Comparison of ENCODE assay signal across 21 cellular contexts in genomic region chr6:20907486-20908071, GRCh38.
DNase-seq lines count a peak whose midpoint lies in the region; ATAC-seq, FAIRE-seq and TF ChIP-seq lines count a peak whose summit lies in the region.
"Had no signal": no experiment of that assay in that cellular context is flagged by ENCODE, and none has a peak within 500 bp of the region (broad histone marks: within the 10 kb centered on the region; RNA-seq: fewer than 3 reads in every experiment).

No MANE protein-coding gene starts in this region.

- in situ Hi-C loops in IMR-90 (cut with MboI; ENCODE audit: low sequenced_read_pairs), result no loop called here

- H4K20me1 ChIP-seq in DND-41 (ENCODE audit: insufficient read depth, low read length), result no peaks in the 10 kb centered on the region
- no peaks in the 10 kb centered on the region for H4K20me1 ChIP-seq in IMR-90 (ENCODE audit: insufficient read depth, low read length)
- no peaks in the 10 kb centered on the region for H4K20me1 ChIP-seq in H1 (replicated peaks in 1 of 2; ENCODE audit: control insufficient read depth in 1 of 2, insufficient read depth in 2 of 2, low read length in 2 of 2)

- H3K79me2 ChIP-seq in DND-41 (ENCODE audit: insufficient read depth, low read length) (no peaks in the 10 kb centered on the region), H1 (ENCODE audit: control insufficient read depth in 1 of 2, insufficient read depth in 2 of 2, low read length in 2 of 2) (no peaks in the 10 kb centered on the region), mesendoderm (ENCODE audit: control insufficient read depth, insufficient read depth, low read length) (no peaks in the 10 kb centered on the region)

- intact Hi-C loops in IMR-90 (cut with micrococcal nuclease), result no loop called here

- H3K9me1 ChIP-seq in IMR-90 (ENCODE audit: insufficient read depth, low read length), result no peaks in the 10 kb centered on the region

- H4K5ac ChIP-seq in IMR-90 (ENCODE audit: low read depth, low read length), result peak overlapping the region; percentile 82
- no peak overlapping the region for H4K5ac ChIP-seq in H1 (ENCODE audit: insufficient read length, low read depth, low read length)
- H4K5ac ChIP-seq in mesendoderm (ENCODE audit: low read length), result no peak overlapping the region

- H3K18ac ChIP-seq in IMR-90 (ENCODE audit: low read depth, low read length) (peak overlapping the region; percentile 78), H1 (ENCODE audit: extremely low read depth, low read length) (no peak overlapping the region), mesendoderm (ENCODE audit: low read length) (no peak overlapping the region)

- no peak overlapping the region for H3K4me3 ChIP-seq in DND-41 (ENCODE audit: low read depth in 1 of 2, low read length in 2 of 2)
- H3K4me3 ChIP-seq in IMR-90 (ENCODE audit: insufficient read depth, low read depth, low read length), result no peak overlapping the region
- no peak overlapping the region for H3K4me3 ChIP-seq in H1 (ENCODE audit: extremely low read depth in 1 of 4, insufficient read depth in 2 of 4, low read depth in 3 of 4, low read length in 4 of 4)
- H3K4me3 ChIP-seq in mesendoderm (ENCODE audit: low read length), result no peak overlapping the region
- H3K4me3 ChIP-seq: dorsolateral prefrontal cortex, skin epidermis, transverse colon had no signal

- no peak overlapping the region for H2AFZ ChIP-seq in DND-41 (ENCODE audit: low read depth, low read length)
- H2AFZ ChIP-seq in IMR-90 (replicated peaks; ENCODE audit: low read length, poor library complexity), result no peak overlapping the region
- H2AFZ ChIP-seq in H1 (ENCODE audit: low read length), result no peak overlapping the region

- ATAC-seq in DND-41 (ENCODE audit: insufficient read depth, low read depth) (no peak), IMR-90 (ENCODE audit: low read depth) (no peak)
- ATAC-seq: foreskin keratinocyte; stimulated activated naive CD8-positive, alpha-beta T cell treated with anti-CD3 and anti-CD28 coated beads, Interleukin-15, Interleukin-2, amounts not matched to agents 100 U/mL and 50 U/mL, for 24 hours had no signal

- no peak overlapping the region for H2BK12ac ChIP-seq in H1 (ENCODE audit: low read depth, low read length)

- H3K9ac ChIP-seq in DND-41 (ENCODE audit: low read depth, low read length) (no peak overlapping the region), IMR-90 (ENCODE audit: low read depth, low read length) (no peak overlapping the region), H1 (replicated peaks in 1 of 4; ENCODE audit: extremely low read depth in 1 of 4, low read depth in 3 of 4, low read length in 3 of 4) (no peak overlapping the region), mesendoderm (ENCODE audit: low read length) (no peak overlapping the region)
- H3K9ac ChIP-seq: SK-N-SH had no signal

- H2BK120ac ChIP-seq in IMR-90 (ENCODE audit: low read depth, low read length) (peak overlapping the region; percentile 17), H1 (replicated peaks; ENCODE audit: low read depth, low read length) (no peak overlapping the region), mesendoderm (ENCODE audit: low read depth, low read length) (no peak overlapping the region)

- TF ChIP-seq EP300 in H1 (IDR thresholded peaks at IDR 0.05; ENCODE audit: borderline replicate concordance in 1 of 2, low read depth in 2 of 2, low read length in 2 of 2), result no peak

- TF ChIP-seq POLR2A in IMR-90 (IDR thresholded peaks at IDR 0.05; ENCODE audit: low read depth, low read length) (no peak), H1 (IDR thresholded peaks at IDR 0.05; ENCODE audit: control extremely low read depth in 1 of 2, low read depth in 2 of 2, low read length in 2 of 2) (no peak)

- TF ChIP-seq CTCF in DND-41 (IDR thresholded peaks at IDR 0.05; ENCODE audit: borderline replicate concordance, extremely low read depth, low read length, poor library complexity, severe bottlenecking) (peak; percentile 3), IMR-90 (conservative IDR thresholded peaks at IDR 0.05; ENCODE audit: low read depth, low read length) (no peak), H1 (IDR thresholded peaks at IDR 0.05; ENCODE audit: control extremely low read depth in 1 of 3, insufficient read depth in 1 of 3, low read depth in 1 of 3, low read length in 3 of 3) (peak; percentile 12 to 39 (median 38); a peak in 3 of 4 replicates)

- no peaks in the 10 kb centered on the region for H3K23me2 ChIP-seq in H1 (ENCODE audit: low read depth, low read length)

- dilution Hi-C loops in IMR-90 (cut with HindIII; ENCODE audit: low sequenced_read_pairs, unreplicated experiment), result no loop called here

- DNase-seq in DND-41 (no peak), IMR-90 (no peak), H1 (ENCODE audit: low read depth in 1 of 2, low spot score in 2 of 2) (peak in 1 of 2 experiments; percentile 52), mesendoderm (peak; percentile 74), germinal center (ENCODE audit: low spot score) (no peak)
- no peak for DNase-seq in stimulated activated CD4-positive, alpha-beta T cell treated with anti-CD3 and anti-CD28 coated beads, Interleukin-4, amount 100 ng/mL, for 4 hours
- no peak for DNase-seq in stimulated activated naive CD4-positive, alpha-beta T cell (lab: John Stamatoyannopoulos, UW)
- DNase-seq: activated CD4-positive, CD25-positive, alpha-beta regulatory T cell; activated naive CD4-positive, alpha-beta T cell treated with anti-CD3 and anti-CD28 coated beads, Interleukin-2, amount 50 U/mL, for 16 hours; activated T-cell treated with anti-CD3 and anti-CD28 coated beads, Interleukin-2, amount 50 U/mL, for 48 hours; CD8-positive, alpha-beta memory T cell; NCI-H187; NCI-H2227 treated with DMSO at 0.1 percent for 48 hours; NCI-H774; SK-N-SH; stimulated activated CD4-positive, alpha-beta T cell treated with anti-CD3 and anti-CD28 coated beads, Interleukin-2, amount 100 ng/mL, for 24 hours; stimulated activated naive CD8-positive, alpha-beta T cell treated with anti-CD3 and anti-CD28 coated beads, Interleukin-15, Interleukin-2, amounts not matched to agents 100 U/mL and 50 U/mL, for 24 hours; transverse colon had no signal

- WGBS in IMR-90 (ENCODE audit: extremely low coverage in 2 of 2, insufficient read length in 1 of 2), 2 experiments, result 89% methylated on average over 6 of the region's 7 CpGs; no CpG with 5 or more reads in 1 of the 2 experiments
- WGBS in H1 (ENCODE audit: extremely low coverage in 1 of 2, insufficient coverage in 1 of 2, insufficient read length in 1 of 2, insufficient replicate concordance in 2 of 2, low coverage in 1 of 2, low lambda C conversion rate in 2 of 2, missing lambda C conversion rate in 1 of 2), 2 experiments, result 82% methylated on average over 7 of the region's 7 CpGs; no CpG with 5 or more reads in 1 of the 2 experiments
- no CpG with 5 or more reads among the region's 7 CpGs for WGBS in mesendoderm (ENCODE audit: extremely low coverage, insufficient coverage, low lambda C conversion rate)

- no peak overlapping the region for H2BK5ac ChIP-seq in IMR-90 (ENCODE audit: low read depth, low read length, poor library complexity, severe bottlenecking)
- no peak overlapping the region for H2BK5ac ChIP-seq in H1 (ENCODE audit: low read depth, low read length)
- H2BK5ac ChIP-seq in mesendoderm (ENCODE audit: low read length), result no peak overlapping the region

- H3K4me2 ChIP-seq in DND-41 (ENCODE audit: insufficient read depth, low read length), result no peak overlapping the region
- H3K4me2 ChIP-seq in IMR-90 (ENCODE audit: low read depth, low read length), result no peak overlapping the region
- no peak overlapping the region for H3K4me2 ChIP-seq in H1 (ENCODE audit: insufficient read depth in 1 of 2, low read depth in 2 of 2, low read length in 2 of 2)
- H3K4me2 ChIP-seq in mesendoderm (ENCODE audit: low read length), result no peak overlapping the region
- H3K4me2 ChIP-seq: SK-N-SH had no signal

- H3K14ac ChIP-seq in IMR-90 (replicated peaks; ENCODE audit: low read depth, low read length) (no peak overlapping the region), H1 (ENCODE audit: insufficient read length) (no peak overlapping the region)

- TF ChIP-seq RAD21 in IMR-90 (IDR thresholded peaks at IDR 0.05; ENCODE audit: low read length) (no peak), H1 (IDR thresholded peaks at IDR 0.05 in 1 of 2, conservative IDR thresholded peaks at IDR 0.05 in 1 of 2; ENCODE audit: low read depth in 2 of 2, low read length in 2 of 2) (peak; percentile 57 to 72)

- no peak overlapping the region for H3K23ac ChIP-seq in IMR-90 (ENCODE audit: low read depth, low read length)
- H3K23ac ChIP-seq in H1 (ENCODE audit: insufficient read length), result no peak overlapping the region
- no peak overlapping the region for H3K23ac ChIP-seq in mesendoderm (ENCODE audit: low read length)

- POLR2A ChIA-PET in IMR-90 (lab: Charles Lee; ENCODE audit: unreplicated experiment) (no interaction called here), H1 (lab: Charles Lee; ENCODE audit: partially characterized antibody) (interaction anchor here (0.7 kb wide), 1 partner anchor 10 kb away, joined by 3 read pairs; no protein-coding TSS in a partner anchor)

- H2BK15ac ChIP-seq in IMR-90 (ENCODE audit: low read depth, low read length) (no peak overlapping the region), H1 (ENCODE audit: low read length) (no peak overlapping the region), mesendoderm (replicated peaks; ENCODE audit: low read depth) (no peak overlapping the region)

- CTCF ChIA-PET in IMR-90 (lab: Yijun Ruan, JAX), result no interaction called here
- CTCF ChIA-PET in H1 (lab: Charles Lee; ENCODE audit: partially characterized antibody), result interaction anchor here (0.5 to 0.6 kb wide), 2 partner anchors 33 to 100 kb away, joined by 3 read pairs; no protein-coding TSS in a partner anchor

- no peak overlapping the region for H3K27ac ChIP-seq in DND-41 (ENCODE audit: low read length)
- H3K27ac ChIP-seq in IMR-90 (ENCODE audit: insufficient read depth, low read length), result peak overlapping the region; percentile 48
- no peak overlapping the region for H3K27ac ChIP-seq in H1 (ENCODE audit: low read depth, low read length)
- H3K27ac ChIP-seq in mesendoderm (ENCODE audit: low read depth, low read length), result no peak overlapping the region
- H3K27ac ChIP-seq: dorsolateral prefrontal cortex, foreskin keratinocyte, skin epidermis, transverse colon had no signal

- H2AK5ac ChIP-seq in IMR-90 (ENCODE audit: low read depth, low read length) (peak overlapping the region; percentile 38; the same call in 1 of the 2 replicates), H1 (ENCODE audit: low read depth, low read length) (peak overlapping the region; percentile 79; the same call in 1 of the 2 replicates), mesendoderm (ENCODE audit: low read length) (no peak overlapping the region)

- H3K4me1 ChIP-seq in DND-41 (ENCODE audit: insufficient read depth, low read length) (no peaks in the 10 kb centered on the region), IMR-90 (ENCODE audit: control insufficient read depth, insufficient read depth, low read length) (peaks cover 4% of the 10 kb centered on the region), H1 (replicated peaks in 1 of 4; ENCODE audit: control insufficient read depth in 3 of 4, insufficient read depth in 4 of 4, low read length in 3 of 4) (0 out of 7 replicates have a peak, but pooled peaks cover 0 to 2% (median 0%) of the 10 kb centered on the region in 4 experiments), mesendoderm (ENCODE audit: control insufficient read depth, low read depth, low read length) (no peaks in the 10 kb centered on the region)
- H3K4me1 ChIP-seq: transverse colon had no signal

- FAIRE-seq in H1 (lab: Jason Lieb, UNC), result no peak

- H3K56ac ChIP-seq in IMR-90 (ENCODE audit: extremely low read depth, insufficient read depth, low read length) (no peak overlapping the region), H1 (replicated peaks; ENCODE audit: insufficient read length, low read depth, low read length) (no peak overlapping the region), mesendoderm (ENCODE audit: low read length) (no peak overlapping the region)

- H2BK20ac ChIP-seq in IMR-90 (ENCODE audit: low read depth, low read length), result peak overlapping the region; percentile 38; the same call in 1 of the 2 replicates
- H2BK20ac ChIP-seq in H1 (ENCODE audit: low read length), result peak overlapping the region; percentile 3; the same call in 1 of the 2 replicates

- H4K8ac ChIP-seq in IMR-90 (ENCODE audit: low read depth in 2 of 2, low read length in 2 of 2), result no peak overlapping the region
- H4K8ac ChIP-seq in H1 (ENCODE audit: extremely low read depth, insufficient read depth, low read length), result no peak overlapping the region
- no peak overlapping the region for H4K8ac ChIP-seq in mesendoderm (ENCODE audit: low read depth, low read length)

- H3K4ac ChIP-seq in IMR-90 (ENCODE audit: low read depth, low read length) (peak overlapping the region; percentile 39; the same call in 1 of the 2 replicates), H1 (replicated peaks; ENCODE audit: insufficient read length, low read depth, low read length) (no peak overlapping the region), mesendoderm (ENCODE audit: low read depth, low read length) (no peak overlapping the region)

- peaks cover 3% of the 10 kb centered on the region for H3K9me3 ChIP-seq in DND-41 (ENCODE audit: insufficient read depth, low read length, severe bottlenecking)
- peaks cover 2% of the 10 kb centered on the region; the same call in 1 of the 2 replicates for H3K9me3 ChIP-seq in IMR-90 (ENCODE audit: control insufficient read depth, insufficient read depth, low read length)
- no peaks in the 10 kb centered on the region for H3K9me3 ChIP-seq in H1 (ENCODE audit: insufficient read depth in 2 of 2, low read depth in 1 of 2, low read length in 1 of 2)
- H3K9me3 ChIP-seq: SK-N-SH, transverse colon had no signal

- H4K91ac ChIP-seq in IMR-90 (ENCODE audit: insufficient read depth, low read depth, low read length) (no peak overlapping the region; the same call in 1 of the 2 replicates), H1 (replicated peaks; ENCODE audit: insufficient read length, low read length) (no peak overlapping the region)

- no peaks in the 10 kb centered on the region for H3K79me1 ChIP-seq in IMR-90 (ENCODE audit: low read depth in 1 of 2, low read length in 2 of 2)
- H3K79me1 ChIP-seq in H1 (ENCODE audit: low read depth, low read length), result no peaks in the 10 kb centered on the region
- H3K79me1 ChIP-seq in mesendoderm (ENCODE audit: low read length), result no peaks in the 10 kb centered on the region

- H2AK9ac ChIP-seq in IMR-90 (replicated peaks; ENCODE audit: low read depth, low read length, poor library complexity), result no peak overlapping the region

- no peaks in the 10 kb centered on the region for H3K27me3 ChIP-seq in DND-41 (ENCODE audit: insufficient read depth, low read length, poor library complexity)
- no peaks in the 10 kb centered on the region for H3K27me3 ChIP-seq in IMR-90 (ENCODE audit: control insufficient read depth, insufficient read depth, low read length)
- H3K27me3 ChIP-seq in H1 (replicated peaks in 1 of 4; ENCODE audit: control insufficient read depth in 3 of 4, extremely low read depth in 1 of 4, insufficient read depth in 3 of 4, low read length in 3 of 4), result no peaks in the 10 kb centered on the region
- no peaks in the 10 kb centered on the region for H3K27me3 ChIP-seq in mesendoderm (ENCODE audit: insufficient read depth, low read length, poor library complexity)
- H3K27me3 ChIP-seq: dorsolateral prefrontal cortex, foreskin keratinocyte, transverse colon had no signal

- no TSS peak for BruUV-seq in IMR-90 (replicated peaks; lab: Mats Ljungman, UMichigan)

- H3K36me3 ChIP-seq in DND-41 (ENCODE audit: insufficient read depth, low read length) (no peaks in the 10 kb centered on the region), IMR-90 (ENCODE audit: control insufficient read depth, insufficient read depth, low read length) (no peaks in the 10 kb centered on the region), H1 (ENCODE audit: control insufficient read depth in 2 of 4, insufficient read depth in 4 of 4, low read length in 3 of 4) (no peaks in the 10 kb centered on the region), mesendoderm (ENCODE audit: control insufficient read depth, insufficient read depth, low read length) (no peaks in the 10 kb centered on the region)
- H3K36me3 ChIP-seq: transverse colon had no signal
